ENCODE assay signal across 1 cellular context in genomic region chr4:6687947-6688878, GRCh38.
TF ChIP-seq lines count a peak whose summit lies in the region.

No MANE protein-coding gene starts in this region.

TF ChIP-seq in GM12878, 131 proteins besides CTCF, POLR2A, EP300 and RAD21:
- TF ChIP-seq, protein P1, sequence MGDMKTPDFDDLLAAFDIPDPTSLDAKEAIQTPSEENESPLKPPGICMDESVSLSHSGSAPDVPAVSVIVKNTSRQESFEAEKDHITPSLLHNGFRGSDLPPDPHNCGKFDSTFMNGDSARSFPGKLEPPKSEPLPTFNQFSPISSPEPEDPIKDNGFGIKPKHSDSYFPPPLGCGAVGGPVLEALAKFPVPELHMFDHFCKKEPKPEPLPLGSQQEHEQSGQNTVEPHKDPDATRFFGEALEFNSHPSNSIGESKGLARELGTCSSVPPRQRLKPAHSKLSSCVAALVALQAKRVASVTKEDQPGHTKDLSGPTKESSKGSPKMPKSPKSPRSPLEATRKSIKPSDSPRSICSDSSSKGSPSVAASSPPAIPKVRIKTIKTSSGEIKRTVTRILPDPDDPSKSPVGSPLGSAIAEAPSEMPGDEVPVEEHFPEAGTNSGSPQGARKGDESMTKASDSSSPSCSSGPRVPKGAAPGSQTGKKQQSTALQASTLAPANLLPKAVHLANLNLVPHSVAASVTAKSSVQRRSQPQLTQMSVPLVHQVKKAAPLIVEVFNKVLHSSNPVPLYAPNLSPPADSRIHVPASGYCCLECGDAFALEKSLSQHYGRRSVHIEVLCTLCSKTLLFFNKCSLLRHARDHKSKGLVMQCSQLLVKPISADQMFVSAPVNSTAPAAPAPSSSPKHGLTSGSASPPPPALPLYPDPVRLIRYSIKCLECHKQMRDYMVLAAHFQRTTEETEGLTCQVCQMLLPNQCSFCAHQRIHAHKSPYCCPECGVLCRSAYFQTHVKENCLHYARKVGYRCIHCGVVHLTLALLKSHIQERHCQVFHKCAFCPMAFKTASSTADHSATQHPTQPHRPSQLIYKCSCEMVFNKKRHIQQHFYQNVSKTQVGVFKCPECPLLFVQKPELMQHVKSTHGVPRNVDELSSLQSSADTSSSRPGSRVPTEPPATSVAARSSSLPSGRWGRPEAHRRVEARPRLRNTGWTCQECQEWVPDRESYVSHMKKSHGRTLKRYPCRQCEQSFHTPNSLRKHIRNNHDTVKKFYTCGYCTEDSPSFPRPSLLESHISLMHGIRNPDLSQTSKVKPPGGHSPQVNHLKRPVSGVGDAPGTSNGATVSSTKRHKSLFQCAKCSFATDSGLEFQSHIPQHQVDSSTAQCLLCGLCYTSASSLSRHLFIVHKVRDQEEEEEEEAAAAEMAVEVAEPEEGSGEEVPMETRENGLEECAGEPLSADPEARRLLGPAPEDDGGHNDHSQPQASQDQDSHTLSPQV (IDR thresholded peaks at IDR 0.05), result no peak
- no peak for TF ChIP-seq CBX3 (IDR thresholded peaks at IDR 0.05; ENCODE audit: borderline replicate concordance, low read depth)
- no peak for TF ChIP-seq RCOR1 (conservative IDR thresholded peaks at IDR 0.05; ENCODE audit: low read depth, low read length)
- TF ChIP-seq RAD51 (IDR thresholded peaks at IDR 0.05), result no peak
- no peak for TF ChIP-seq HCFC1 (IDR thresholded peaks at IDR 0.05; ENCODE audit: low read length)
- no peak for TF ChIP-seq WRNIP1 (IDR thresholded peaks at IDR 0.05; ENCODE audit: borderline replicate concordance, low read depth, low read length)
- TF ChIP-seq, protein P2, sequence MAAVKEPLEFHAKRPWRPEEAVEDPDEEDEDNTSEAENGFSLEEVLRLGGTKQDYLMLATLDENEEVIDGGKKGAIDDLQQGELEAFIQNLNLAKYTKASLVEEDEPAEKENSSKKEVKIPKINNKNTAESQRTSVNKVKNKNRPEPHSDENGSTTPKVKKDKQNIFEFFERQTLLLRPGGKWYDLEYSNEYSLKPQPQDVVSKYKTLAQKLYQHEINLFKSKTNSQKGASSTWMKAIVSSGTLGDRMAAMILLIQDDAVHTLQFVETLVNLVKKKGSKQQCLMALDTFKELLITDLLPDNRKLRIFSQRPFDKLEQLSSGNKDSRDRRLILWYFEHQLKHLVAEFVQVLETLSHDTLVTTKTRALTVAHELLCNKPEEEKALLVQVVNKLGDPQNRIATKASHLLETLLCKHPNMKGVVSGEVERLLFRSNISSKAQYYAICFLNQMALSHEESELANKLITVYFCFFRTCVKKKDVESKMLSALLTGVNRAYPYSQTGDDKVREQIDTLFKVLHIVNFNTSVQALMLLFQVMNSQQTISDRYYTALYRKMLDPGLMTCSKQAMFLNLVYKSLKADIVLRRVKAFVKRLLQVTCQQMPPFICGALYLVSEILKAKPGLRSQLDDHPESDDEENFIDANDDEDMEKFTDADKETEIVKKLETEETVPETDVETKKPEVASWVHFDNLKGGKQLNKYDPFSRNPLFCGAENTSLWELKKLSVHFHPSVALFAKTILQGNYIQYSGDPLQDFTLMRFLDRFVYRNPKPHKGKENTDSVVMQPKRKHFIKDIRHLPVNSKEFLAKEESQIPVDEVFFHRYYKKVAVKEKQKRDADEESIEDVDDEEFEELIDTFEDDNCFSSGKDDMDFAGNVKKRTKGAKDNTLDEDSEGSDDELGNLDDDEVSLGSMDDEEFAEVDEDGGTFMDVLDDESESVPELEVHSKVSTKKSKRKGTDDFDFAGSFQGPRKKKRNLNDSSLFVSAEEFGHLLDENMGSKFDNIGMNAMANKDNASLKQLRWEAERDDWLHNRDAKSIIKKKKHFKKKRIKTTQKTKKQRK (IDR thresholded peaks at IDR 0.05; ENCODE audit: low read depth, low read length), result no peak
